In the genomic region with DNA sequence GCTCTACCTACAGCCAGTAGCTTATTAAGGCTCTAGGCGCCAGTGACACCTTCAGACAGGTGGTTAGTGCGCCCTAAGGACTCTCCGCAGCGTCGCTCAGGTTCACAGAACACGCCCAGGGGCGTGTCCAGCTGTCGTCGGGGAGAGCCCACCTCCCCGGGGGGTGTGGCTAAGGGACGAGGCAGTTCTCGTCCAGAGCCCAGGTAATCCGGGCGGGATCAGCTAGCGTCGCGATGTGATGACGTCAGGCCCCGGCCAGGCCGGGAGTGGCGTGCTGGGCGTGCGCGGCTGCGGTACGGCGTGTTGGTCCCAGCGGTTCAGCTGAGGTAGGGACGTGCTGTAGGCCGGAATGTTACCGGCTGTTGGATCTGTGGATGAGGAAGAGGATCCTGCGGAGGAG, we compare ENCODE assay signal across 8 cellular contexts. TPM values are rescaled to one million over a fixed set of nuclear protein-coding genes. Genes with fewer than 3 reads are reported as not detected.
DNase-seq lines count a peak whose midpoint lies in the region; ATAC-seq and TF ChIP-seq lines count a peak whose summit lies in the region.
"Not testable (repeated sequence)": the region's sequence is repeated elsewhere in the genome, so short reads cannot be mapped to it uniquely, and the experiment has no call there.

Gene ZNG1C (plus strand): TSS at position 301 of the 400 bp plus-strand sequence. CDS start 49 bp downstream, at position 350.

- H3K9me3 Mint-ChIP-seq in activated T-helper 17 cell treated with anti-CD3 and anti-CD28 coated beads, Interleukin-2, amount 50 U/mL, for 72 hours; progenitor cell of endocrine pancreas (ENCODE audit: low read depth): not testable (repeated sequence)

- H3K27me3 Mint-ChIP-seq in activated T-helper 17 cell treated with anti-CD3 and anti-CD28 coated beads, Interleukin-2, amount 50 U/mL, for 72 hours; progenitor cell of endocrine pancreas: not testable (repeated sequence)

- TF ChIP-seq CTCF in dorsolateral prefrontal cortex (IDR thresholded peaks at IDR 0.05 in 54 of 56, conservative IDR thresholded peaks at IDR 0.05 in 2 of 56; ENCODE audit: low read depth in 1 of 56, partially characterized antibody in 56 of 56); progenitor cell of endocrine pancreas (IDR thresholded peaks at IDR 0.05; ENCODE audit: unreplicated experiment); upper lobe of left lung (IDR thresholded peaks at IDR 0.05): not testable (repeated sequence)

- not testable (repeated sequence) for H3K4me1 Mint-ChIP-seq in activated T-helper 17 cell treated with anti-CD3 and anti-CD28 coated beads, Interleukin-2, amount 50 U/mL, for 72 hours; progenitor cell of endocrine pancreas (ENCODE audit: low read depth)

- not testable (repeated sequence) for TF ChIP-seq POLR2A in upper lobe of left lung (IDR thresholded peaks at IDR 0.05)

- not testable (repeated sequence) for H3K36me3 Mint-ChIP-seq in activated T-helper 17 cell treated with anti-CD3 and anti-CD28 coated beads, Interleukin-2, amount 50 U/mL, for 72 hours (ENCODE audit: low read depth); progenitor cell of endocrine pancreas (ENCODE audit: insufficient read depth)

- DNase-seq in Daoy (ENCODE audit: low read depth); RPMI7951 (ENCODE audit: low read depth); dorsolateral prefrontal cortex; Right ventricle myocardium superior; mesenteric fat pad (ENCODE audit: low spot score); progenitor cell of endocrine pancreas (ENCODE audit: low spot score, unreplicated experiment); upper lobe of left lung: not testable (repeated sequence)

- TF ChIP-seq EP300 in upper lobe of left lung (IDR thresholded peaks at IDR 0.05), result not testable (repeated sequence)

- H3K4me1 ChIP-seq in upper lobe of left lung, result not testable (repeated sequence)

- not testable (repeated sequence) for ATAC-seq in activated T-helper 17 cell treated with anti-CD3 and anti-CD28 coated beads, Interleukin-2, amount 50 U/mL, for 72 hours (replicated peaks); Right ventricle myocardium superior (ENCODE audit: poor library complexity); upper lobe of left lung (ENCODE audit: low FRiP score in 2 of 2)

- H3K4me3 ChIP-seq in dorsolateral prefrontal cortex, upper lobe of left lung: not testable (repeated sequence)

- not testable (repeated sequence) for H3K4me3 Mint-ChIP-seq in activated T-helper 17 cell treated with anti-CD3 and anti-CD28 coated beads, Interleukin-2, amount 50 U/mL, for 72 hours; progenitor cell of endocrine pancreas (ENCODE audit: low read depth)

- intact Hi-C loops in dorsolateral prefrontal cortex (cut with DNase I); Right ventricle myocardium superior (cut with DNase I): not testable (repeated sequence)

- not testable (repeated sequence) for H3K36me3 ChIP-seq in upper lobe of left lung

- not testable (repeated sequence) for H3K27ac Mint-ChIP-seq in activated T-helper 17 cell treated with anti-CD3 and anti-CD28 coated beads, Interleukin-2, amount 50 U/mL, for 72 hours; progenitor cell of endocrine pancreas

- no CpG with 5 or more reads among the region's 32 CpGs for WGBS in upper lobe of left lung, 2 donors

- not testable (repeated sequence) for H3K9me3 ChIP-seq in upper lobe of left lung

- H3K27ac ChIP-seq in dorsolateral prefrontal cortex, upper lobe of left lung: not testable (repeated sequence)

- not testable (repeated sequence) for H3K27me3 ChIP-seq in dorsolateral prefrontal cortex, upper lobe of left lung

RNA-seq across cellular contexts. Expression of gene ZNG1C, which starts in this region (rescaled TPM):
- total RNA-seq in Daoy (2014; rRNA removed; shearing (Covaris generic)), result 32.3 and 111 TPM in 2 replicates
- total RNA-seq in RPMI7951 (2014; rRNA removed; shearing (Covaris generic)), result 16.3 and 21.0 TPM in 2 replicates
- 10 to 100 TPM; 31.2 to 46.3 TPM for total RNA-seq in activated T-helper 17 cell treated with anti-CD3 and anti-CD28 coated beads, Interleukin-2, amount 50 U/mL, for 72 hours
- total RNA-seq in dorsolateral prefrontal cortex, result 10 to 100 TPM; 37.0 to 91.3 (median 55.3) TPM
- 15.4 TPM for total RNA-seq in Right ventricle myocardium superior
- 18.5 TPM for total RNA-seq in mesenteric fat pad
- total RNA-seq in progenitor cell of endocrine pancreas, result 37.3 and 39.2 TPM in 2 replicates
- total RNA-seq in upper lobe of left lung, result 10 to 100 TPM; 10.2 to 40.4 (median 26.4) TPM
